ENCODE assay signal across 8 cellular contexts in the genomic region with DNA sequence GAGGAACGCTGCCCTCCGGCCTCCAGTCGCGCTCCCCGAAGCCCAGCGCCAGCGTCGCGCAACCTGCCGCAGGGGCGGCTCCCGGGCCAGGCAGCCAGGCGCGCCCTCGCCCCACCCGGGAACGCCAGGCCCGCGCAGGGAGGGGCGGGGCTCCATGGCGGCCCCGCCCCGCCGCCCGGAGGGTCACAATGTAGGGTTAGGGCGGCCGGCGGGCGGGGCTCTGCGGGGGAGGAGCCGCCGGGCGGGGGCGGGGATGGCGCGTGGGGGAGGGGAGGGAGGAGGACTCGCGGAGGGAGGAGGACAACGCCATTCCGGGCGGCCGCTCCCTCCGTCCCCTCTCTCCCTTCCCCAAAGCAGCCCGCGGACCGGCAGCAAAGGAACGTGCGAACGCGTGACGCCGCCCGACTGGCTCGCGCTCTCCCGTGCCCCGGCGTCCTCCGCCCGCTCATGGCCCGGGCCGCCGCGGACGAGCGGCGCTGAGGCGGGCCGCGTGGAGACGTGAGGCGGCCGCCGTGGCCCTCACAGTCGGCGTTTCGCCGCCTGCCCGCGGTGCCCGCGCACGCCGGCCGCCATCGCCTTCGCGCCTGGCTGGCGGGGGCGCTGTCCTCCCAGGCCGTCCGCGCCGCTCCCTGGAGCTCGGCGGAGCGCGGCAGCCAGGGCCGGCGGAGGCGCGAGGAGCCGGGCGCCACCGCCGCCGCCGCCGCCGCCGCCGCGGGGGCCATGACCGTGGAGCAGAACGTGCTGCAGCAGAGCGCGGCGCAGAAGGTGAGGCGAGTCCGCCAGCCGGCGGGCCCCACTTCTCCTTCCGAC. TPM values are rescaled to one million over a fixed set of nuclear protein-coding genes. Genes with fewer than 3 reads are reported as not detected.
A peak's percentile ranks its signal among the peaks of the same experiment; 100 is the strongest.
DNase-seq lines count a peak whose midpoint lies in the region; ATAC-seq lines count a peak whose summit lies in the region.

A gene with protein sequence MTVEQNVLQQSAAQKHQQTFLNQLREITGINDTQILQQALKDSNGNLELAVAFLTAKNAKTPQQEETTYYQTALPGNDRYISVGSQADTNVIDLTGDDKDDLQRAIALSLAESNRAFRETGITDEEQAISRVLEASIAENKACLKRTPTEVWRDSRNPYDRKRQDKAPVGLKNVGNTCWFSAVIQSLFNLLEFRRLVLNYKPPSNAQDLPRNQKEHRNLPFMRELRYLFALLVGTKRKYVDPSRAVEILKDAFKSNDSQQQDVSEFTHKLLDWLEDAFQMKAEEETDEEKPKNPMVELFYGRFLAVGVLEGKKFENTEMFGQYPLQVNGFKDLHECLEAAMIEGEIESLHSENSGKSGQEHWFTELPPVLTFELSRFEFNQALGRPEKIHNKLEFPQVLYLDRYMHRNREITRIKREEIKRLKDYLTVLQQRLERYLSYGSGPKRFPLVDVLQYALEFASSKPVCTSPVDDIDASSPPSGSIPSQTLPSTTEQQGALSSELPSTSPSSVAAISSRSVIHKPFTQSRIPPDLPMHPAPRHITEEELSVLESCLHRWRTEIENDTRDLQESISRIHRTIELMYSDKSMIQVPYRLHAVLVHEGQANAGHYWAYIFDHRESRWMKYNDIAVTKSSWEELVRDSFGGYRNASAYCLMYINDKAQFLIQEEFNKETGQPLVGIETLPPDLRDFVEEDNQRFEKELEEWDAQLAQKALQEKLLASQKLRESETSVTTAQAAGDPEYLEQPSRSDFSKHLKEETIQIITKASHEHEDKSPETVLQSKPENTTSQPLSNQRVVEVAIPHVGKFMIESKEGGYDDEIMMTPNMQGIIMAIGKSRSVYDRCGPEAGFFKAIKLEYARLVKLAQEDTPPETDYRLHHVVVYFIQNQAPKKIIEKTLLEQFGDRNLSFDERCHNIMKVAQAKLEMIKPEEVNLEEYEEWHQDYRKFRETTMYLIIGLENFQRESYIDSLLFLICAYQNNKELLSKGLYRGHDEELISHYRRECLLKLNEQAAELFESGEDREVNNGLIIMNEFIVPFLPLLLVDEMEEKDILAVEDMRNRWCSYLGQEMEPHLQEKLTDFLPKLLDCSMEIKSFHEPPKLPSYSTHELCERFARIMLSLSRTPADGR (plus strand): TSS at position 309 of the 810 bp plus-strand sequence. CDS start 412 bp downstream, at position 721.

- DNase-seq in AG20443 (ENCODE audit: low spot score) (peak; percentile 98), NCI-H510A treated with DMSO at 0.1 percent for 48 hours (lab: John Stamatoyannopoulos, UW) (peak; percentile 73), left colon (peak; percentile 90 to 93)
- peak; percentile 92 to 93 for DNase-seq in activated CD4-positive, alpha-beta T cell treated with anti-CD3 and anti-CD28 coated beads for 4 hours
- peak; percentile 79 for DNase-seq in stimulated activated CD4-positive, alpha-beta T cell treated with anti-CD3 and anti-CD28 coated beads, Interleukin-1b, Interleukin-23, amount 100 ng/mL, for 48 hours

- intact Hi-C loops in left colon (cut with DNase I, micrococcal nuclease), result loop anchor here in 1 of 2 donors (5.0 kb wide), 1 partner anchor 97 kb away; no protein-coding TSS in a partner anchor

- H3K27ac ChIP-seq in cingulate gyrus (ENCODE audit: low read depth, low read length), result peak within 1 kb of the TSS; percentile 75

- ATAC-seq in GM19025 (IDR thresholded peaks at IDR 0.05; ENCODE audit: low read depth, unreplicated experiment) (peak; percentile 81), HG03196 (IDR thresholded peaks at IDR 0.05; ENCODE audit: unreplicated experiment) (peak; percentile 60), left colon (peak; percentile 91)

RNA-seq across cellular contexts. Expression of the gene that starts here (rescaled TPM):
- 10 to 100 TPM; 33.8 to 38.9 TPM for total RNA-seq in left colon

Comparison
In these comparisons a context has a peak if more than half of its experiments do, and no peak if none do; other contexts are left out.
1. Peak in every context shown above with its lines: DNase-seq, ATAC-seq and H3K27ac ChIP-seq.